In genomic region chr12:127594351-127594970, GRCh38 we compare ENCODE assay signal across 27 cellular contexts.
DNase-seq lines count a peak whose midpoint lies in the region; ATAC-seq and TF ChIP-seq lines count a peak whose summit lies in the region.
"Had no signal": no experiment of that assay in that cellular context is flagged by ENCODE, and none has a peak within 500 bp of the region (broad histone marks: within the 10 kb centered on the region; RNA-seq: fewer than 3 reads in every experiment).

No MANE protein-coding gene starts in this region.

- no CpG with 5 or more reads among the region's 6 CpGs for WGBS in trophoblast cell (ENCODE audit: extremely low coverage, insufficient coverage, insufficient read length)

- no peak overlapping the region for H3K4me3 Mint-ChIP-seq in type B pancreatic cell
- no peak overlapping the region for H3K4me3 Mint-ChIP-seq in activated CD4-positive, alpha-beta memory T cell treated with anti-CD3 and anti-CD28 coated beads for 36 hours
- H3K4me3 Mint-ChIP-seq: activated naive CD8-positive, alpha-beta T cell treated with anti-CD3 and anti-CD28 coated beads, Interleukin-2, amount 10 ng/mL, durations not matched to agents 7 days and 5 days; CD4-positive, alpha-beta memory T cell; T-helper 17 cell had no signal

- CTCF ChIA-PET in activated CD4-positive, alpha-beta memory T cell treated with anti-CD3 and anti-CD28 coated beads for 36 hours (lab: Charles Lee) = no interaction called here

- no peak overlapping the region for H3K4me3 ChIP-seq in cardiac muscle cell
- H3K4me3 ChIP-seq in trophoblast cell (ENCODE audit: low read depth, low read length) = no peak overlapping the region
- H3K4me3 ChIP-seq: A549, esophagus muscularis mucosa, lung, upper lobe of left lung had no signal

- POLR2A ChIA-PET in activated CD4-positive, alpha-beta memory T cell treated with anti-CD3 and anti-CD28 coated beads for 36 hours (lab: Charles Lee) = interaction anchor here (0.6 kb wide), 1 partner anchor 1188 kb away, joined by 3 read pairs; no protein-coding TSS in a partner anchor

- TF ChIP-seq CTCF in cardiac muscle cell (IDR thresholded peaks at IDR 0.05; ENCODE audit: low read depth, low read length) (no peak), type B pancreatic cell (conservative IDR thresholded peaks at IDR 0.05) (no peak)

- H2BK12ac ChIP-seq in trophoblast cell (ENCODE audit: low read length) = no peak overlapping the region

- H3K4me1 ChIP-seq in cardiac muscle cell (ENCODE audit: low read depth) (peaks cover 21% of the 10 kb centered on the region), trophoblast cell (ENCODE audit: control insufficient read depth in 1 of 2, insufficient read depth in 2 of 2, low read length in 2 of 2) (peaks cover 7% of the 10 kb centered on the region in 2 experiments)
- H3K4me1 ChIP-seq: A549, esophagus muscularis mucosa, parathyroid adenoma, upper lobe of left lung had no signal

- H2AK5ac ChIP-seq in trophoblast cell (ENCODE audit: low read length) = no peak overlapping the region

- no peak overlapping the region for H2BK5ac ChIP-seq in trophoblast cell (ENCODE audit: low read depth, low read length, poor library complexity)

- H2AFZ ChIP-seq in trophoblast cell (ENCODE audit: insufficient read depth, low read length, poor library complexity) = no peak overlapping the region
- H2AFZ ChIP-seq: parathyroid adenoma had no signal

- no peak overlapping the region for H3K23ac ChIP-seq in trophoblast cell (ENCODE audit: low read length)

- no peak overlapping the region for H3K4ac ChIP-seq in trophoblast cell (ENCODE audit: low read depth, low read length)

- no peak overlapping the region for H3K18ac ChIP-seq in trophoblast cell (ENCODE audit: low read length)

- H3K36me3 ChIP-seq in cardiac muscle cell = no peaks in the 10 kb centered on the region
- H3K36me3 ChIP-seq in trophoblast cell (ENCODE audit: control insufficient read depth in 1 of 2, insufficient read depth in 2 of 2, low read length in 2 of 2) = no peaks in the 10 kb centered on the region
- H3K36me3 ChIP-seq: esophagus muscularis mucosa, upper lobe of left lung had no signal

- no peaks in the 10 kb centered on the region for H3K9me3 Mint-ChIP-seq in type B pancreatic cell
- no peaks in the 10 kb centered on the region for H3K9me3 Mint-ChIP-seq in activated CD4-positive, alpha-beta memory T cell treated with anti-CD3 and anti-CD28 coated beads for 36 hours

- peak in 1 of 2 donors; percentile 13 for DNase-seq in cardiac muscle cell (ENCODE audit: low read depth in 1 of 2, low spot score in 1 of 2)
- no peak for DNase-seq in left ventricle myocardium superior
- DNase-seq in NCI-H748 (lab: John Stamatoyannopoulos, UW; ENCODE audit: unreplicated experiment) = peak; percentile 77
- DNase-seq in iPS DF 4.7 (ENCODE audit: extremely low read depth, low spot score) = peak; percentile 84
- DNase-seq in trophoblast cell = no peak
- no peak for DNase-seq in mesenteric fat pad (ENCODE audit: low spot score)
- no peak for DNase-seq in type B pancreatic cell (ENCODE audit: extremely low spot score, unreplicated experiment)
- no peak for DNase-seq in activated CD4-positive, alpha-beta memory T cell treated with anti-CD3 and anti-CD28 coated beads for 36 hours
- DNase-seq: activated effector memory CD4-positive, alpha-beta T cell treated with Interleukin-2 at 50 U/mL for 16 hours; activated naive CD8-positive, alpha-beta T cell treated with anti-CD3 and anti-CD28 coated beads, Interleukin-2, amount 10 ng/mL, durations not matched to agents 7 days and 5 days; AML-193; caudate nucleus; CD4-positive, alpha-beta memory T cell; cortex of kidney; DMS 273 treated with DMSO at 0.1 percent for 48 hours; foreskin melanocyte; KG1; NCI-H1694; PC-3; right cardiac atrium; SK-N-SH; T-helper 17 cell; upper lobe of left lung had no signal

- no peak overlapping the region for H3K9ac ChIP-seq in trophoblast cell (ENCODE audit: low read length)
- H3K9ac ChIP-seq: parathyroid adenoma, SK-N-SH had no signal

- H3K27me3 Mint-ChIP-seq in type B pancreatic cell = peaks cover 8% of the 10 kb centered on the region
- peaks cover 1% of the 10 kb centered on the region for H3K27me3 Mint-ChIP-seq in activated CD4-positive, alpha-beta memory T cell treated with anti-CD3 and anti-CD28 coated beads for 36 hours
- H3K27me3 Mint-ChIP-seq: activated naive CD8-positive, alpha-beta T cell treated with anti-CD3 and anti-CD28 coated beads, Interleukin-2, amount 10 ng/mL, durations not matched to agents 7 days and 5 days; T-helper 17 cell had no signal

- no peak overlapping the region for H3K14ac ChIP-seq in trophoblast cell (ENCODE audit: low read length)

- H3K9me3 ChIP-seq in cardiac muscle cell (ENCODE audit: low read depth) = no peaks in the 10 kb centered on the region
- H3K9me3 ChIP-seq in trophoblast cell (ENCODE audit: insufficient read depth, low read depth, low read length) = no peaks in the 10 kb centered on the region
- H3K9me3 ChIP-seq: A549, esophagus muscularis mucosa, SK-N-SH, upper lobe of left lung had no signal

- no peak overlapping the region for H3K27ac Mint-ChIP-seq in type B pancreatic cell
- H3K27ac Mint-ChIP-seq in activated CD4-positive, alpha-beta memory T cell treated with anti-CD3 and anti-CD28 coated beads for 36 hours = no peak overlapping the region
- H3K27ac Mint-ChIP-seq: activated naive CD8-positive, alpha-beta T cell treated with anti-CD3 and anti-CD28 coated beads, Interleukin-2, amount 10 ng/mL, durations not matched to agents 7 days and 5 days; CD4-positive, alpha-beta memory T cell; T-helper 17 cell had no signal

- H2BK120ac ChIP-seq in trophoblast cell (ENCODE audit: insufficient read depth, low read length, poor library complexity) = no peak overlapping the region

- H3K79me1 ChIP-seq in trophoblast cell (ENCODE audit: low read length) = peaks cover 1% of the 10 kb centered on the region

- peaks cover 40% of the 10 kb centered on the region for H3K4me1 Mint-ChIP-seq in type B pancreatic cell (ENCODE audit: unreplicated experiment)
- no peaks in the 10 kb centered on the region for H3K4me1 Mint-ChIP-seq in activated CD4-positive, alpha-beta memory T cell treated with anti-CD3 and anti-CD28 coated beads for 36 hours (ENCODE audit: low read depth)
- H3K4me1 Mint-ChIP-seq: activated naive CD8-positive, alpha-beta T cell treated with anti-CD3 and anti-CD28 coated beads, Interleukin-2, amount 10 ng/mL, durations not matched to agents 7 days and 5 days; CD4-positive, alpha-beta memory T cell; T-helper 17 cell had no signal

- H3K4me2 ChIP-seq in trophoblast cell (ENCODE audit: low read length) = no peak overlapping the region
- H3K4me2 ChIP-seq: A549, SK-N-SH had no signal

- H3K27ac ChIP-seq in cardiac muscle cell (peak overlapping the region; percentile 41), trophoblast cell (ENCODE audit: low read depth, low read length) (peak overlapping the region; percentile 23)
- H3K27ac ChIP-seq: A549, esophagus muscularis mucosa, parathyroid adenoma, upper lobe of left lung had no signal

- no peak for ATAC-seq in left ventricle myocardium superior
- ATAC-seq: A549, PC-3, right cardiac atrium, T-helper 17 cell had no signal

- no peak overlapping the region for H4K91ac ChIP-seq in trophoblast cell (ENCODE audit: low read depth, low read length)

- H3K79me2 ChIP-seq in trophoblast cell (ENCODE audit: control insufficient read depth, insufficient read depth, low read length, poor library complexity) = no peaks in the 10 kb centered on the region
- H3K79me2 ChIP-seq: parathyroid adenoma had no signal

- H4K8ac ChIP-seq in trophoblast cell (ENCODE audit: low read depth, low read length) = no peak overlapping the region

- no peak overlapping the region for H4K12ac ChIP-seq in trophoblast cell (ENCODE audit: low read depth, low read length)

- intact Hi-C loops in left ventricle myocardium superior (cut with micrococcal nuclease) = no loop called here
- intact Hi-C loops in activated CD4-positive, alpha-beta memory T cell treated with anti-CD3 and anti-CD28 coated beads for 36 hours (cut with micrococcal nuclease) = no loop called here

- H3K27me3 ChIP-seq in cardiac muscle cell = no peaks in the 10 kb centered on the region
- no peaks in the 10 kb centered on the region for H3K27me3 ChIP-seq in trophoblast cell (ENCODE audit: insufficient read depth, low read length)
- H3K27me3 ChIP-seq: esophagus muscularis mucosa, upper lobe of left lung had no signal

- no peaks in the 10 kb centered on the region for H3K36me3 Mint-ChIP-seq in type B pancreatic cell
- no peaks in the 10 kb centered on the region for H3K36me3 Mint-ChIP-seq in activated CD4-positive, alpha-beta memory T cell treated with anti-CD3 and anti-CD28 coated beads for 36 hours
- H3K36me3 Mint-ChIP-seq: activated naive CD8-positive, alpha-beta T cell treated with anti-CD3 and anti-CD28 coated beads, Interleukin-2, amount 10 ng/mL, durations not matched to agents 7 days and 5 days; CD4-positive, alpha-beta memory T cell had no signal

Comparison
In these comparisons a context has a peak if more than half of its experiments do, and no peak if none do; other contexts are left out.
1. DNase-seq: peak in NCI-H748 (single experiment) and iPS DF 4.7 (single experiment); none in left ventricle myocardium superior (single experiment), trophoblast cell (0 of 2), mesenteric fat pad (single experiment), type B pancreatic cell (single experiment) and activated CD4-positive, alpha-beta memory T cell treated with anti-CD3 and anti-CD28 coated beads for 36 hours (single experiment).